19 cellular contexts compared by ENCODE assay signal in the genomic region with DNA sequence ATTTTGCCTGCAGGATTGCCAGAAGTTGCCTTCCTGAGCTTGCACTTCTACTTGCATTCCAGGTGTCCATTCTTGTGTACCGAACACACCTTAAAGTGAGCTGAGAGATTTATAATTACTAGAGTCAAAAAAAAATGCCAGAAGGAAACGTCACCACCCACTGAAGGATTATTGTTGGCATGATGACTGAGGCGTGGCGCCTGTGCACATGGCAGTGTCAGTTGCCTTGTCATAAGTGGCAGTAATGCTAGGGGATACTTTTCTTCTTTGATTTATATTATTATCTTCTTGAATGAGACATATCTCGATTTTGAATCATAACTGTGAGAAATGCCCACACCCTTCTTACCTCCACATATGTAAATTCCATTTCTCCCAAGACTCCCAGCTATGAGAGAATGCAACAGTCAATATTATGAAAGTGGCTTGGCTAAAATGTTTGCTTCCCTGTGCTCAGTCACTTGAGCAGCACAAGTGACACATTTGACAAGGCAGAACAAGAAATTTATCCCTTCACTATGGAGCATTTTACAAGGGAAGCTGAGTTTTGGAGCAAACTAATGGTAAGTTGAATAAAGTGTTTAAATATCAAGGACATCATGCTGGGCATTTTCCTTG.
DNase-seq lines count a peak whose midpoint lies in the region; ATAC-seq and TF ChIP-seq lines count a peak whose summit lies in the region.
"Had no signal": no experiment of that assay in that cellular context is flagged by ENCODE, and none has a peak within 500 bp of the region (broad histone marks: within the 10 kb centered on the region; RNA-seq: fewer than 3 reads in every experiment).

No MANE protein-coding gene starts in this region.

- no peak overlapping the region for H3K4me3 Mint-ChIP-seq in activated CD4-positive, alpha-beta T cell treated with anti-CD3 and anti-CD28 coated beads, Interleukin-2, amount 10 ng/mL, durations not matched to agents 24 days and 14 days
- H3K4me3 Mint-ChIP-seq in activated naive CD4-positive, alpha-beta T cell treated with anti-CD3 and anti-CD28 coated beads, Interleukin-2, amount 10 ng/mL, durations not matched to agents 7 days and 5 days = no peak overlapping the region
- H3K4me3 Mint-ChIP-seq: activated CD4-positive, alpha-beta memory T cell treated with anti-CD3 and anti-CD28 coated beads, Interleukin-2, amount 10 ng/mL, durations not matched to agents 7 days and 5 days; activated T-helper 17 cell treated with anti-CD3 and anti-CD28 coated beads, Interleukin-2, amount 50 U/mL, for 72 hours; memory B cell; neural crest cell had no signal

- H3K4me1 Mint-ChIP-seq in activated CD4-positive, alpha-beta T cell treated with anti-CD3 and anti-CD28 coated beads, Interleukin-2, amount 10 ng/mL, durations not matched to agents 24 days and 14 days = no peaks in the 10 kb centered on the region
- no peaks in the 10 kb centered on the region for H3K4me1 Mint-ChIP-seq in activated naive CD4-positive, alpha-beta T cell treated with anti-CD3 and anti-CD28 coated beads, Interleukin-2, amount 10 ng/mL, durations not matched to agents 7 days and 5 days
- H3K4me1 Mint-ChIP-seq: activated CD4-positive, alpha-beta memory T cell treated with anti-CD3 and anti-CD28 coated beads, Interleukin-2, amount 10 ng/mL, durations not matched to agents 7 days and 5 days; activated T-helper 17 cell treated with anti-CD3 and anti-CD28 coated beads, Interleukin-2, amount 50 U/mL, for 72 hours; memory B cell had no signal

- no peaks in the 10 kb centered on the region for H3K27me3 ChIP-seq in colonic mucosa
- H3K27me3 ChIP-seq in left lung = no peaks in the 10 kb centered on the region
- H3K27me3 ChIP-seq in thyroid gland = no peaks in the 10 kb centered on the region
- H3K27me3 ChIP-seq: BE2C, esophagus muscularis mucosa, right lobe of liver, vagina had no signal

- peaks cover 2% of the 10 kb centered on the region for H3K9me3 Mint-ChIP-seq in activated CD4-positive, alpha-beta T cell treated with anti-CD3 and anti-CD28 coated beads, Interleukin-2, amount 10 ng/mL, durations not matched to agents 24 days and 14 days
- H3K9me3 Mint-ChIP-seq in activated naive CD4-positive, alpha-beta T cell treated with anti-CD3 and anti-CD28 coated beads, Interleukin-2, amount 10 ng/mL, durations not matched to agents 7 days and 5 days = no peaks in the 10 kb centered on the region
- H3K9me3 Mint-ChIP-seq: activated CD4-positive, alpha-beta memory T cell treated with anti-CD3 and anti-CD28 coated beads, Interleukin-2, amount 10 ng/mL, durations not matched to agents 7 days and 5 days; memory B cell had no signal

- peak; percentile 76 for DNase-seq in M059J (ENCODE audit: low read depth)
- peak; percentile 64 for DNase-seq in colonic mucosa
- DNase-seq in left lung = no peak
- peak; percentile 84 for DNase-seq in thyroid gland
- DNase-seq in activated CD4-positive, alpha-beta T cell treated with anti-CD3 and anti-CD28 coated beads, Interleukin-2, amount 10 ng/mL, durations not matched to agents 24 days and 14 days = no peak
- no peak for DNase-seq in activated naive CD4-positive, alpha-beta T cell treated with anti-CD3 and anti-CD28 coated beads, Interleukin-2, amount 10 ng/mL, durations not matched to agents 7 days and 5 days
- DNase-seq: activated CD4-positive, alpha-beta memory T cell treated with anti-CD3 and anti-CD28 coated beads, Interleukin-2, amount 10 ng/mL, durations not matched to agents 7 days and 5 days; BE2C; MM.1S; NCI-H2081 treated with DMSO at 0.1 percent for 48 hours; right lobe of liver had no signal

- H3K36me3 ChIP-seq in colonic mucosa (no peaks in the 10 kb centered on the region), left lung (no peaks in the 10 kb centered on the region), thyroid gland (no peaks in the 10 kb centered on the region)
- H3K36me3 ChIP-seq: BE2C, esophagus muscularis mucosa, right lobe of liver, vagina had no signal

- no peaks in the 10 kb centered on the region for H3K36me3 Mint-ChIP-seq in activated CD4-positive, alpha-beta T cell treated with anti-CD3 and anti-CD28 coated beads, Interleukin-2, amount 10 ng/mL, durations not matched to agents 24 days and 14 days (ENCODE audit: low read depth)
- no peaks in the 10 kb centered on the region for H3K36me3 Mint-ChIP-seq in activated naive CD4-positive, alpha-beta T cell treated with anti-CD3 and anti-CD28 coated beads, Interleukin-2, amount 10 ng/mL, durations not matched to agents 7 days and 5 days
- H3K36me3 Mint-ChIP-seq: memory B cell had no signal

- H3K4me3 ChIP-seq in colonic mucosa (no peak overlapping the region), left lung (no peak overlapping the region), thyroid gland (replicated peaks in 1 of 3) (no peak overlapping the region)
- H3K4me3 ChIP-seq: esophagus muscularis mucosa, right lobe of liver, SK-N-MC had no signal

- CTCF ChIA-PET in activated naive CD4-positive, alpha-beta T cell treated with anti-CD3 and anti-CD28 coated beads, Interleukin-2, amount 10 ng/mL, durations not matched to agents 7 days and 5 days (lab: Charles Lee) = interaction anchor here (2.3 kb wide), 1 partner anchor 16 kb away, joined by 7 read pairs; no protein-coding TSS in a partner anchor

- H3K9ac ChIP-seq in colonic mucosa (ENCODE audit: low read depth in 2 of 2, low read length in 2 of 2) = no peak overlapping the region

- ATAC-seq in left lung (peak; percentile 71), HG02938 (IDR thresholded peaks at IDR 0.05; ENCODE audit: unreplicated experiment) (no peak), HG03571 (IDR thresholded peaks at IDR 0.05; ENCODE audit: unreplicated experiment) (no peak)
- ATAC-seq: activated T-helper 17 cell treated with anti-CD3 and anti-CD28 coated beads, Interleukin-2, amount 50 U/mL, for 72 hours had no signal

- 27 to 41% methylated on average over 5 of the region's 5 CpGs for WGBS in thyroid gland, 2 donors

- TF ChIP-seq CTCF in colonic mucosa (IDR thresholded peaks at IDR 0.05) (no peak), left lung (IDR thresholded peaks at IDR 0.05) (no peak), thyroid gland (IDR thresholded peaks at IDR 0.05) (no peak)

- H3K9me3 ChIP-seq in colonic mucosa (no peaks in the 10 kb centered on the region), left lung (no peaks in the 10 kb centered on the region), thyroid gland (no peaks in the 10 kb centered on the region)
- H3K9me3 ChIP-seq: BE2C, esophagus muscularis mucosa, right lobe of liver, vagina had no signal

- peak in 1 of 2 donors; percentile 33 for TF ChIP-seq POLR2A in thyroid gland (IDR thresholded peaks at IDR 0.05)

- H3K27ac Mint-ChIP-seq in activated CD4-positive, alpha-beta T cell treated with anti-CD3 and anti-CD28 coated beads, Interleukin-2, amount 10 ng/mL, durations not matched to agents 24 days and 14 days = no peak overlapping the region
- no peak overlapping the region for H3K27ac Mint-ChIP-seq in activated naive CD4-positive, alpha-beta T cell treated with anti-CD3 and anti-CD28 coated beads, Interleukin-2, amount 10 ng/mL, durations not matched to agents 7 days and 5 days
- H3K27ac Mint-ChIP-seq: activated CD4-positive, alpha-beta memory T cell treated with anti-CD3 and anti-CD28 coated beads, Interleukin-2, amount 10 ng/mL, durations not matched to agents 7 days and 5 days; activated T-helper 17 cell treated with anti-CD3 and anti-CD28 coated beads, Interleukin-2, amount 50 U/mL, for 72 hours; memory B cell had no signal

- peaks cover 67% of the 10 kb centered on the region for H3K27me3 Mint-ChIP-seq in activated CD4-positive, alpha-beta T cell treated with anti-CD3 and anti-CD28 coated beads, Interleukin-2, amount 10 ng/mL, durations not matched to agents 24 days and 14 days
- H3K27me3 Mint-ChIP-seq in activated naive CD4-positive, alpha-beta T cell treated with anti-CD3 and anti-CD28 coated beads, Interleukin-2, amount 10 ng/mL, durations not matched to agents 7 days and 5 days = peaks cover 59% of the 10 kb centered on the region

- H3K27ac ChIP-seq in colonic mucosa (no peak overlapping the region), left lung (peak overlapping the region; percentile 56 to 61), thyroid gland (peak overlapping the region; percentile 92 to 94 (median 94))
- H3K27ac ChIP-seq: esophagus muscularis mucosa, SK-N-MC, vagina had no signal

- H3K4me1 ChIP-seq in colonic mucosa (peaks cover 5% of the 10 kb centered on the region), left lung (no peaks in the 10 kb centered on the region), thyroid gland (peaks cover 25 to 58% of the 10 kb centered on the region in 2 donors)
- H3K4me1 ChIP-seq: BE2C had no signal

- intact Hi-C loops in colonic mucosa (cut with DNase I) (no loop called here), left lung (cut with DNase I) (loop anchor here in 1 of 2 donors (10.0 kb wide), 1 partner anchor 52 kb away; no protein-coding TSS in a partner anchor), thyroid gland (cut with DNase I) (no loop called here)
- intact Hi-C loops in activated CD4-positive, alpha-beta T cell treated with anti-CD3 and anti-CD28 coated beads, Interleukin-2, amount 10 ng/mL, durations not matched to agents 24 days and 14 days (cut with micrococcal nuclease) = no loop called here

Comparison
In these comparisons a context has a peak if more than half of its experiments do, and no peak if none do; other contexts are left out.
1. DNase-seq: peak in M059J (single experiment), colonic mucosa (single experiment) and thyroid gland (2 of 2); none in left lung (0 of 2), activated CD4-positive, alpha-beta T cell treated with anti-CD3 and anti-CD28 coated beads, Interleukin-2, amount 10 ng/mL, durations not matched to agents 24 days and 14 days (single experiment) and activated naive CD4-positive, alpha-beta T cell treated with anti-CD3 and anti-CD28 coated beads, Interleukin-2, amount 10 ng/mL, durations not matched to agents 7 days and 5 days (single experiment).